2 cellular contexts compared by ENCODE assay signal in genomic region chr11:100445231-100445735, GRCh38.
A peak's percentile ranks its signal among the peaks of the same experiment; 100 is the strongest.
TF ChIP-seq lines count a peak whose summit lies in the region.

No MANE protein-coding gene starts in this region.

TF ChIP-seq in liver, 16 proteins besides CTCF, POLR2A, EP300 and RAD21 (continued from another document):
- no peak for TF ChIP-seq EGR1 (IDR thresholded peaks at IDR 0.05; ENCODE audit: low read depth in 2 of 2)
- peak; percentile 11 for TF ChIP-seq SP1 (IDR thresholded peaks at IDR 0.05)
- peak in 1 of 2 donors; percentile 11 for TF ChIP-seq RXRA (IDR thresholded peaks at IDR 0.05)
- TF ChIP-seq HNF4A (conservative IDR thresholded peaks at IDR 0.05): peak in 1 of 2 donors; percentile 17
- TF ChIP-seq TAF1 (conservative IDR thresholded peaks at IDR 0.05): no peak
- no peak for TF ChIP-seq ZBTB33 (IDR thresholded peaks at IDR 0.05)
- TF ChIP-seq, protein P1, sequence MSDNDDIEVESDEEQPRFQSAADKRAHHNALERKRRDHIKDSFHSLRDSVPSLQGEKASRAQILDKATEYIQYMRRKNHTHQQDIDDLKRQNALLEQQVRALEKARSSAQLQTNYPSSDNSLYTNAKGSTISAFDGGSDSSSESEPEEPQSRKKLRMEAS (IDR thresholded peaks at IDR 0.05): no peak
- peak; percentile 11 for TF ChIP-seq FOXA1 (IDR thresholded peaks at IDR 0.05)
- TF ChIP-seq YY1 (IDR thresholded peaks at IDR 0.05): peak; percentile 39

TF ChIP-seq in HepG2, 621 proteins besides CTCF, POLR2A, EP300 and RAD21 (continued from another document):
- TF ChIP-seq, protein P2, sequence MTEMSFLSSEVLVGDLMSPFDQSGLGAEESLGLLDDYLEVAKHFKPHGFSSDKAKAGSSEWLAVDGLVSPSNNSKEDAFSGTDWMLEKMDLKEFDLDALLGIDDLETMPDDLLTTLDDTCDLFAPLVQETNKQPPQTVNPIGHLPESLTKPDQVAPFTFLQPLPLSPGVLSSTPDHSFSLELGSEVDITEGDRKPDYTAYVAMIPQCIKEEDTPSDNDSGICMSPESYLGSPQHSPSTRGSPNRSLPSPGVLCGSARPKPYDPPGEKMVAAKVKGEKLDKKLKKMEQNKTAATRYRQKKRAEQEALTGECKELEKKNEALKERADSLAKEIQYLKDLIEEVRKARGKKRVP (CRISPR knock-in tag; IDR thresholded peaks at IDR 0.05): no peak
- TF ChIP-seq ZBTB10 (CRISPR knock-in tag; IDR thresholded peaks at IDR 0.05; ENCODE audit: borderline replicate concordance) (no peak), ZFP91 (CRISPR knock-in tag; IDR thresholded peaks at IDR 0.05; ENCODE audit: borderline replicate concordance) (no peak), MBD4 (IDR thresholded peaks at IDR 0.05; ENCODE audit: borderline replicate concordance, low read length) (no peak), ZNF580 (CRISPR knock-in tag; IDR thresholded peaks at IDR 0.05; ENCODE audit: borderline replicate concordance, low read depth) (no peak)
- TF ChIP-seq, protein P3, sequence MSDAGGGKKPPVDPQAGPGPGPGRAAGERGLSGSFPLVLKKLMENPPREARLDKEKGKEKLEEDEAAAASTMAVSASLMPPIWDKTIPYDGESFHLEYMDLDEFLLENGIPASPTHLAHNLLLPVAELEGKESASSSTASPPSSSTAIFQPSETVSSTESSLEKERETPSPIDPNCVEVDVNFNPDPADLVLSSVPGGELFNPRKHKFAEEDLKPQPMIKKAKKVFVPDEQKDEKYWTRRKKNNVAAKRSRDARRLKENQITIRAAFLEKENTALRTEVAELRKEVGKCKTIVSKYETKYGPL (CRISPR knock-in tag; IDR thresholded peaks at IDR 0.05): no peak
